In genomic region chr10:129940617-129941198, GRCh38 we compare ENCODE assay signal across 25 cellular contexts. TPM values are rescaled to one million over a fixed set of nuclear protein-coding genes. Genes with fewer than 3 reads are reported as not detected.
DNase-seq lines count a peak whose midpoint lies in the region; ATAC-seq and TF ChIP-seq lines count a peak whose summit lies in the region.
"Had no signal": no experiment of that assay in that cellular context is flagged by ENCODE, and none has a peak within 500 bp of the region (broad histone marks: within the 10 kb centered on the region; RNA-seq: fewer than 3 reads in every experiment).

No MANE protein-coding gene starts in this region.

- TF ChIP-seq POLR2A in stomach (IDR thresholded peaks at IDR 0.05) (no peak), transverse colon (IDR thresholded peaks at IDR 0.05) (no peak)

- no peaks in the 10 kb centered on the region for H3K9me3 Mint-ChIP-seq in progenitor cell of endocrine pancreas (ENCODE audit: low read depth)
- no peaks in the 10 kb centered on the region for H3K9me3 Mint-ChIP-seq in CD4-positive, alpha-beta T cell
- H3K9me3 Mint-ChIP-seq: CD8-positive, alpha-beta T cell had no signal

- no peaks in the 10 kb centered on the region for H3K4me1 ChIP-seq in stomach
- no peaks in the 10 kb centered on the region for H3K4me1 ChIP-seq in transverse colon
- H3K4me1 ChIP-seq: HAP-1 had no signal

- no peak for TF ChIP-seq EP300 in stomach (IDR thresholded peaks at IDR 0.05)
- no peak for TF ChIP-seq EP300 in transverse colon (IDR thresholded peaks at IDR 0.05; ENCODE audit: low read depth)

- WGBS in stomach, 5 donors = 83 to 92% (median 87%) methylated on average over 3 to 13 of the region's 13 CpGs
- WGBS in transverse colon (ENCODE audit: low coverage in 1 of 2), 2 donors = 85% methylated on average over 13 of the region's 13 CpGs; no CpG with 5 or more reads in 1 of the 2 donors

- no peaks in the 10 kb centered on the region for H3K36me3 ChIP-seq in stomach
- H3K36me3 ChIP-seq in transverse colon = no peaks in the 10 kb centered on the region
- H3K36me3 ChIP-seq: BLaER1 treated with 17β-estradiol and CSF1 and Interleukin-3, amounts not matched to agents 10 nM and 100 nM; HAP-1 had no signal

- H3K36me3 Mint-ChIP-seq in progenitor cell of endocrine pancreas (ENCODE audit: insufficient read depth) = no peaks in the 10 kb centered on the region
- no peaks in the 10 kb centered on the region for H3K36me3 Mint-ChIP-seq in CD4-positive, alpha-beta T cell (ENCODE audit: low read depth)
- H3K36me3 Mint-ChIP-seq: CD8-positive, alpha-beta T cell had no signal

- no peak overlapping the region for H3K4me3 Mint-ChIP-seq in progenitor cell of endocrine pancreas (ENCODE audit: low read depth)
- no peak overlapping the region for H3K4me3 Mint-ChIP-seq in CD4-positive, alpha-beta T cell
- H3K4me3 Mint-ChIP-seq: CD8-positive, alpha-beta T cell had no signal

- H3K4me1 Mint-ChIP-seq in progenitor cell of endocrine pancreas (ENCODE audit: low read depth) = peaks cover 2% of the 10 kb centered on the region
- H3K4me1 Mint-ChIP-seq in CD4-positive, alpha-beta T cell (ENCODE audit: low read depth) = no peaks in the 10 kb centered on the region

- H3K9me3 ChIP-seq in stomach (no peaks in the 10 kb centered on the region), transverse colon (no peaks in the 10 kb centered on the region)
- no peaks in the 10 kb centered on the region for H3K9me3 ChIP-seq in CD4-positive, alpha-beta T cell (ENCODE audit: control insufficient read depth, low read length)
- H3K9me3 ChIP-seq: BLaER1 treated with 17β-estradiol and CSF1 and Interleukin-3, amounts not matched to agents 10 nM and 100 nM; HAP-1 had no signal

- no peak for ATAC-seq in CD4-positive, alpha-beta T cell (ENCODE audit: poor library complexity)
- ATAC-seq: CD8-positive, alpha-beta T cell; GM12878 had no signal

- in situ Hi-C loops in transverse colon (cut with MboI; ENCODE audit: low pct_ligation_motif_present in 1 of 4, low pct_unique_long_range_greater_than_20kb in 1 of 4, low sequenced_read_pairs in 3 of 4) = no loop called here

- H3K4me3 ChIP-seq in stomach = no peak overlapping the region
- H3K4me3 ChIP-seq in transverse colon = no peak overlapping the region
- H3K4me3 ChIP-seq: BLaER1 treated with 17β-estradiol and CSF1 and Interleukin-3, amounts not matched to agents 10 nM and 100 nM; GM12878; HAP-1; PC-9 had no signal

- peaks cover 0 to 33% (median 0%) of the 10 kb centered on the region in 3 donors for H3K27me3 ChIP-seq in stomach
- no peaks in the 10 kb centered on the region for H3K27me3 ChIP-seq in transverse colon
- H3K27me3 ChIP-seq in CD4-positive, alpha-beta T cell (ENCODE audit: control insufficient read depth, insufficient read depth, low read length) = no peaks in the 10 kb centered on the region
- H3K27me3 ChIP-seq: BLaER1 treated with 17β-estradiol and CSF1 and Interleukin-3, amounts not matched to agents 10 nM and 100 nM had no signal

- peaks cover 76% of the 10 kb centered on the region for H3K27me3 Mint-ChIP-seq in progenitor cell of endocrine pancreas
- H3K27me3 Mint-ChIP-seq in CD4-positive, alpha-beta T cell = peaks cover 20% of the 10 kb centered on the region

- H3K27ac Mint-ChIP-seq in progenitor cell of endocrine pancreas = peak overlapping the region; percentile 31
- no peak overlapping the region for H3K27ac Mint-ChIP-seq in CD4-positive, alpha-beta T cell
- H3K27ac Mint-ChIP-seq: CD8-positive, alpha-beta T cell had no signal

- intact Hi-C loops in stomach (cut with DNase I; ENCODE audit: low total_unique reads) (no loop called here), transverse colon (cut with DNase I; ENCODE audit: low total_unique reads) (no loop called here)
- intact Hi-C loops in CD4-positive, alpha-beta T cell (cut with DNase I, micrococcal nuclease) = no loop called here

- TF ChIP-seq CTCF in progenitor cell of endocrine pancreas (IDR thresholded peaks at IDR 0.05; ENCODE audit: unreplicated experiment) (no peak), stomach (IDR thresholded peaks at IDR 0.05) (no peak), transverse colon (IDR thresholded peaks at IDR 0.05) (no peak)
- no peak for TF ChIP-seq CTCF in CD4-positive, alpha-beta T cell (IDR thresholded peaks at IDR 0.05)

- POLR2A ChIA-PET in CD4-positive, alpha-beta T cell (lab: Charles Lee) = no interaction called here

- peak; percentile 55 for DNase-seq in activated effector memory CD4-positive, alpha-beta T cell treated with anti-CD3 and anti-CD28 coated beads, Interleukin-2, amount 50 U/mL, for 16 hours
- DNase-seq in activated effector memory CD4-positive, alpha-beta T cell treated with Interleukin-2 at 50 U/mL for 16 hours = no peak
- DNase-seq in mesenteric fat pad (ENCODE audit: low spot score) (peak; percentile 64), progenitor cell of endocrine pancreas (ENCODE audit: low spot score, unreplicated experiment) (no peak), stomach (peak; percentile 16), AG20443 (ENCODE audit: low spot score) (no peak), transverse colon (no peak)
- DNase-seq in CD4-positive, alpha-beta T cell = no peak
- DNase-seq: ACHN; CD8-positive, alpha-beta T cell; DND-41; KBM-7; MM.1S; NCI-H1092; NCI-H187 treated with DMSO at 0.1 percent for 48 hours; NCI-H226; NCI-H510A treated with DMSO at 0.1 percent for 48 hours; NCI-H748 treated with DMSO at 0.1 percent for 48 hours; PC-9 had no signal

- H3K27ac ChIP-seq in stomach (no peak overlapping the region), transverse colon (no peak overlapping the region)
- H3K27ac ChIP-seq in CD4-positive, alpha-beta T cell (ENCODE audit: low read depth, low read length) = no peak overlapping the region
- H3K27ac ChIP-seq: 22Rv1; BLaER1 treated with 17β-estradiol and CSF1 and Interleukin-3, amounts not matched to agents 10 nM and 100 nM; PC-9; RWPE1 had no signal

- CTCF ChIA-PET in CD4-positive, alpha-beta T cell (lab: Charles Lee) = no interaction called here

RNA-seq across cellular contexts. Expression of gene EBF3, which starts 23.4 kb away (rescaled TPM):
- total RNA-seq in mesenteric fat pad (28.6 TPM), progenitor cell of endocrine pancreas (0.19 and 0.38 TPM in 2 replicates), stomach (1 to 10 TPM in 1 of 5 donors, under 1 TPM in 1, not detected in 3; 0.58 to 7.3 TPM), transverse colon (1 to 10 TPM in 2 of 4 donors, under 1 TPM in 2; 0.37 to 6.6 (median 1.0) TPM)
- under 1 TPM; 0.19 to 0.63 (median 0.31) TPM for polyA plus RNA-seq in stomach
- not detected for total RNA-seq in CD4-positive, alpha-beta T cell
- total RNA-seq: CD8-positive, alpha-beta T cell; GM12878; HT1080; PC-9 had no signal
- polyA plus RNA-seq: GM12878 had no signal

Comparison
In these comparisons a context has a peak if more than half of its experiments do, and no peak if none do; other contexts are left out.
1. DNase-seq: peak in activated effector memory CD4-positive, alpha-beta T cell treated with anti-CD3 and anti-CD28 coated beads, Interleukin-2, amount 50 U/mL, for 16 hours (single experiment), mesenteric fat pad (single experiment) and stomach (single experiment); none in activated effector memory CD4-positive, alpha-beta T cell treated with Interleukin-2 at 50 U/mL for 16 hours (single experiment), progenitor cell of endocrine pancreas (single experiment), AG20443 (single experiment), transverse colon (single experiment) and CD4-positive, alpha-beta T cell (0 of 10).